In genomic region chr11:83044958-83045712, GRCh38 we compare ENCODE assay signal across 8 cellular contexts. TPM values are rescaled to one million over a fixed set of nuclear protein-coding genes. Genes with fewer than 3 reads are reported as not detected.
DNase-seq lines count a peak whose midpoint lies in the region; TF ChIP-seq lines count a peak whose summit lies in the region.

No MANE protein-coding gene starts in this region.

- no peak overlapping the region for H3K4me3 ChIP-seq in fibroblast of the aortic adventitia (ENCODE audit: low read depth, low read length)

- H3K27me3 Mint-ChIP-seq in HFFc6 (ENCODE audit: insufficient read depth): no peaks in the 10 kb centered on the region; the same call in 1 of the 2 replicates

- H3K27ac Mint-ChIP-seq in HFFc6: peak overlapping the region; percentile 70

- H3K4me3 Mint-ChIP-seq in HFFc6: peak overlapping the region; percentile 74

- H3K36me3 Mint-ChIP-seq in HFFc6 (ENCODE audit: low read depth): peaks cover 1% of the 10 kb centered on the region

- DNase-seq in GM13977 (ENCODE audit: low spot score): peak; percentile 31
- peak; percentile 87 for DNase-seq in HFFc6
- DNase-seq in NCI-H69 (lab: John Stamatoyannopoulos, UW): peak; percentile 97
- peak; percentile 59 for DNase-seq in fibroblast of the aortic adventitia (ENCODE audit: low read depth)
- no peak for DNase-seq in SHP77 treated with DMSO at 0.1 percent for 48 hours (lab: John Stamatoyannopoulos, UW)
- no peak for DNase-seq in iPS-NIHi11 (ENCODE audit: low spot score)
- no peak for DNase-seq in CD1c-positive myeloid dendritic cell (ENCODE audit: extremely low spot score)
- no peak for DNase-seq in OCI-M1 (lab: John Stamatoyannopoulos, UW)

- H3K9me3 Mint-ChIP-seq in HFFc6: no peaks in the 10 kb centered on the region

- H3K4me1 Mint-ChIP-seq in HFFc6 (ENCODE audit: low read depth): peaks cover 67% of the 10 kb centered on the region

- TF ChIP-seq CTCF in GM13977 (IDR thresholded peaks at IDR 0.05; ENCODE audit: extremely low read depth, insufficient read depth, missing control alignments) (no peak), HFFc6 (IDR thresholded peaks at IDR 0.05) (no peak), fibroblast of the aortic adventitia (IDR thresholded peaks at IDR 0.05; ENCODE audit: insufficient read depth, low read length) (no peak)

- in situ Hi-C loops in GM13977 (cut with MboI; ENCODE audit: low pct_unique_long_range_greater_than_20kb, low sequenced_read_pairs, unreplicated experiment): no loop called here

RNA-seq across cellular contexts. Expression of gene RAB30, which starts 26.6 kb away (rescaled TPM):
- total RNA-seq in HFFc6 (2021; fragmentation: NEBNext Ultra II Directional; extraction: Animal tissue kit (Norgen Biotek cat#: 25700)): 10 to 100 TPM; 17.6 to 22.2 (median 19.4) TPM
- total RNA-seq in fibroblast of the aortic adventitia (ENCODE audit: low replicate concordance): 11.7 and 25.9 TPM in 2 replicates

Comparison
In these comparisons a context has a peak if more than half of its experiments do, and no peak if none do; other contexts are left out.
1. DNase-seq: peak in GM13977 (single experiment), HFFc6 (single experiment), NCI-H69 (single experiment) and fibroblast of the aortic adventitia (single experiment); none in SHP77 treated with DMSO at 0.1 percent for 48 hours (single experiment), iPS-NIHi11 (single experiment), CD1c-positive myeloid dendritic cell (single experiment) and OCI-M1 (single experiment).